ENCODE assay signal across 1 cellular context in the genomic region with DNA sequence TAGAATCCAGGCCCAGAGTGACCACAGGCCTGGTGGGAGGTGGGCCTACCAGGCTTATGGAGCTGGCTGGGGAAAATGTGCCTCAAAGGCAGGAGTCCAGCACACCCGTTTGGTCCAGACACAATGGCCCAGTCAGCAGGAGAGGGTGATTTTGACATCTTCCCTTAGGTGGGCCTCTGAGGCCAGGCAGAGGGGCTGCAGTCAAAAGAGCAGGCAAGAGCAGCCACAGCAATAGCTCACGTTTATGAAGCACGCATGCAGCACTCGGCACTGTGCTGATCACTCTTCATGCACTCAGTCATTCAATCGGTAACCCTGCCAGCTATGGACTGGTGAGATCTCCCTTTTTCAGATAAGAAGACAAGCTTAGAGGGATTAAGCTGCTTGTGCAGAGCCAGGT.
A peak's percentile ranks its signal among the peaks of the same experiment; 100 is the strongest.
TF ChIP-seq lines count a peak whose summit lies in the region.

No MANE protein-coding gene starts in this region.

TF ChIP-seq in K562, 482 proteins besides CTCF, POLR2A, EP300 and RAD21:
- TF ChIP-seq, protein P1, sequence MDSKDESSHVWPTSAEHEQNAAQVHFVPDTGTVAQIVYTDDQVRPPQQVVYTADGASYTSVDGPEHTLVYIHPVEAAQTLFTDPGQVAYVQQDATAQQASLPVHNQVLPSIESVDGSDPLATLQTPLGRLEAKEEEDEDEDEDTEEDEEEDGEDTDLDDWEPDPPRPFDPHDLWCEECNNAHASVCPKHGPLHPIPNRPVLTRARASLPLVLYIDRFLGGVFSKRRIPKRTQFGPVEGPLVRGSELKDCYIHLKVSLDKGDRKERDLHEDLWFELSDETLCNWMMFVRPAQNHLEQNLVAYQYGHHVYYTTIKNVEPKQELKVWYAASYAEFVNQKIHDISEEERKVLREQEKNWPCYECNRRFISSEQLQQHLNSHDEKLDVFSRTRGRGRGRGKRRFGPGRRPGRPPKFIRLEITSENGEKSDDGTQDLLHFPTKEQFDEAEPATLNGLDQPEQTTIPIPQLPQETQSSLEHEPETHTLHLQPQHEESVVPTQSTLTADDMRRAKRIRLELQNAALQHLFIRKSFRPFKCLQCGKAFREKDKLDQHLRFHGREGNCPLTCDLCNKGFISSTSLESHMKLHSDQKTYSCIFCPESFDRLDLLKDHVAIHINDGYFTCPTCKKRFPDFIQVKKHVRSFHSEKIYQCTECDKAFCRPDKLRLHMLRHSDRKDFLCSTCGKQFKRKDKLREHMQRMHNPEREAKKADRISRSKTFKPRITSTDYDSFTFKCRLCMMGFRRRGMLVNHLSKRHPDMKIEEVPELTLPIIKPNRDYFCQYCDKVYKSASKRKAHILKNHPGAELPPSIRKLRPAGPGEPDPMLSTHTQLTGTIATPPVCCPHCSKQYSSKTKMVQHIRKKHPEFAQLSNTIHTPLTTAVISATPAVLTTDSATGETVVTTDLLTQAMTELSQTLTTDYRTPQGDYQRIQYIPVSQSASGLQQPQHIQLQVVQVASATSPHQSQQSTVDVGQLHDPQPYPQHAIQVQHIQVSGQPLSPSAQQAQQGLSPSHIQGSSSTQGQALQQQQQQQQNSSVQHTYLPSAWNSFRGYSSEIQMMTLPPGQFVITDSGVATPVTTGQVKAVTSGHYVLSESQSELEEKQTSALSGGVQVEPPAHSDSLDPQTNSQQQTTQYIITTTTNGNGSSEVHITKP (IDR thresholded peaks at IDR 0.05; ENCODE audit: partially characterized antibody) = peak; percentile 32
- TF ChIP-seq, protein P2, sequence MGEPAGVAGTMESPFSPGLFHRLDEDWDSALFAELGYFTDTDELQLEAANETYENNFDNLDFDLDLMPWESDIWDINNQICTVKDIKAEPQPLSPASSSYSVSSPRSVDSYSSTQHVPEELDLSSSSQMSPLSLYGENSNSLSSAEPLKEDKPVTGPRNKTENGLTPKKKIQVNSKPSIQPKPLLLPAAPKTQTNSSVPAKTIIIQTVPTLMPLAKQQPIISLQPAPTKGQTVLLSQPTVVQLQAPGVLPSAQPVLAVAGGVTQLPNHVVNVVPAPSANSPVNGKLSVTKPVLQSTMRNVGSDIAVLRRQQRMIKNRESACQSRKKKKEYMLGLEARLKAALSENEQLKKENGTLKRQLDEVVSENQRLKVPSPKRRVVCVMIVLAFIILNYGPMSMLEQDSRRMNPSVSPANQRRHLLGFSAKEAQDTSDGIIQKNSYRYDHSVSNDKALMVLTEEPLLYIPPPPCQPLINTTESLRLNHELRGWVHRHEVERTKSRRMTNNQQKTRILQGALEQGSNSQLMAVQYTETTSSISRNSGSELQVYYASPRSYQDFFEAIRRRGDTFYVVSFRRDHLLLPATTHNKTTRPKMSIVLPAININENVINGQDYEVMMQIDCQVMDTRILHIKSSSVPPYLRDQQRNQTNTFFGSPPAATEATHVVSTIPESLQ (CRISPR knock-in tag; IDR thresholded peaks at IDR 0.05) = no peak
- TF ChIP-seq, protein P3, sequence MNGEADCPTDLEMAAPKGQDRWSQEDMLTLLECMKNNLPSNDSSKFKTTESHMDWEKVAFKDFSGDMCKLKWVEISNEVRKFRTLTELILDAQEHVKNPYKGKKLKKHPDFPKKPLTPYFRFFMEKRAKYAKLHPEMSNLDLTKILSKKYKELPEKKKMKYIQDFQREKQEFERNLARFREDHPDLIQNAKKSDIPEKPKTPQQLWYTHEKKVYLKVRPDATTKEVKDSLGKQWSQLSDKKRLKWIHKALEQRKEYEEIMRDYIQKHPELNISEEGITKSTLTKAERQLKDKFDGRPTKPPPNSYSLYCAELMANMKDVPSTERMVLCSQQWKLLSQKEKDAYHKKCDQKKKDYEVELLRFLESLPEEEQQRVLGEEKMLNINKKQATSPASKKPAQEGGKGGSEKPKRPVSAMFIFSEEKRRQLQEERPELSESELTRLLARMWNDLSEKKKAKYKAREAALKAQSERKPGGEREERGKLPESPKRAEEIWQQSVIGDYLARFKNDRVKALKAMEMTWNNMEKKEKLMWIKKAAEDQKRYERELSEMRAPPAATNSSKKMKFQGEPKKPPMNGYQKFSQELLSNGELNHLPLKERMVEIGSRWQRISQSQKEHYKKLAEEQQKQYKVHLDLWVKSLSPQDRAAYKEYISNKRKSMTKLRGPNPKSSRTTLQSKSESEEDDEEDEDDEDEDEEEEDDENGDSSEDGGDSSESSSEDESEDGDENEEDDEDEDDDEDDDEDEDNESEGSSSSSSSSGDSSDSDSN (IDR thresholded peaks at IDR 0.05; ENCODE audit: borderline replicate concordance in 1 of 2, low read depth in 2 of 2, low read length in 2 of 2) = no peak
- TF ChIP-seq ZNF197 (CRISPR knock-in tag; IDR thresholded peaks at IDR 0.05; ENCODE audit: low read depth) (no peak), SMAD4 (CRISPR knock-in tag; conservative IDR thresholded peaks at IDR 0.05) (no peak), TOE1 (IDR thresholded peaks at IDR 0.05; ENCODE audit: borderline replicate concordance) (no peak), TOE1 (CRISPR knock-in tag; IDR thresholded peaks at IDR 0.05; ENCODE audit: borderline replicate concordance, low read depth) (no peak), BHLHE40 (IDR thresholded peaks at IDR 0.05; ENCODE audit: low read length) (peak; percentile 43), CBX8 (IDR thresholded peaks at IDR 0.05; ENCODE audit: borderline replicate concordance, extremely low read depth, low read depth, low read length, poor library complexity, severe bottlenecking) (no peak)
